Comparison of ENCODE assay signal across 18 cellular contexts in the genomic region with DNA sequence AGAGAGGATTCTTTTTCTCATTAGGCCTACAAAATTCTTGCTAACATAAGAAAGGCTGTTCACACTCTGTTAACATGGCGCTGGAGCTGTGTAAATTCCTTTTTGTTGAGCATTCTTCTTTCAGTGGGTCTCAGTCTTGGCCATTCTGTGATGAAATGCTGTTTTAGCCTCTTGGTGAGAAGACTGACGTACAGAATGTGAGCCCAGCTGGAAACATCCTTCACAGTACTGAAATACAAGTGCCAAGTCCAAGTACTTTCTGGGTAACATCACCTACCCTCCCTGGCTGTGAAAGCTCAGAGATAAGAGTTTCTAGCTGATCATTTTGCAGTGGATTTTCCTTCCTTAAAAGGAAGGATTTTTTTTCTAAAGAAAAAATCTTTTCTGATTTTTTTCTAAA.
A peak's percentile ranks its signal among the peaks of the same experiment; 100 is the strongest.
DNase-seq lines count a peak whose midpoint lies in the region; ATAC-seq and TF ChIP-seq lines count a peak whose summit lies in the region.
"Had no signal": no experiment of that assay in that cellular context is flagged by ENCODE, and none has a peak within 500 bp of the region (broad histone marks: within the 10 kb centered on the region; RNA-seq: fewer than 3 reads in every experiment).

No MANE protein-coding gene starts in this region.

- H3K27ac ChIP-seq in heart left ventricle = peak overlapping the region in 3 of 12 donors; percentile 6 to 27 (median 7)
- H3K27ac ChIP-seq: BLaER1 treated with 17β-estradiol and CSF1 and Interleukin-3, amounts not matched to agents 10 nM and 100 nM; breast epithelium had no signal

- no peaks in the 10 kb centered on the region for H3K36me3 Mint-ChIP-seq in endothelial cell (ENCODE audit: low read depth, unreplicated experiment)
- H3K36me3 Mint-ChIP-seq: stimulated activated naive B cell treated with anti-CD40 and anti-IgM and Interleukin-4, amounts not matched to agents 10 μg/mL and 1 μg/mL and 100 μg/mL, for 72 hours had no signal

- no peaks in the 10 kb centered on the region for H3K36me3 ChIP-seq in heart left ventricle
- H3K36me3 ChIP-seq: BLaER1 treated with 17β-estradiol and CSF1 and Interleukin-3, amounts not matched to agents 10 nM and 100 nM; breast epithelium had no signal

- H3K4me3 ChIP-seq in heart left ventricle = no peak overlapping the region
- H3K4me3 ChIP-seq: BLaER1 treated with 17β-estradiol and CSF1 and Interleukin-3, amounts not matched to agents 10 nM and 100 nM; breast epithelium; K562 had no signal

- no peak overlapping the region for H3K27ac Mint-ChIP-seq in endothelial cell (ENCODE audit: unreplicated experiment)
- H3K27ac Mint-ChIP-seq: activated CD4-positive, alpha-beta memory T cell treated with anti-CD3 and anti-CD28 coated beads, Interleukin-2, amount 10 ng/mL, durations not matched to agents 7 days and 5 days; stimulated activated naive B cell treated with anti-CD40 and anti-IgM and Interleukin-4, amounts not matched to agents 10 μg/mL and 1 μg/mL and 100 μg/mL, for 72 hours had no signal

- no peaks in the 10 kb centered on the region for H3K9me3 ChIP-seq in heart left ventricle
- H3K9me3 ChIP-seq: BLaER1 treated with 17β-estradiol and CSF1 and Interleukin-3, amounts not matched to agents 10 nM and 100 nM; breast epithelium had no signal

- H3K27me3 Mint-ChIP-seq in endothelial cell (ENCODE audit: unreplicated experiment) = peaks cover 1% of the 10 kb centered on the region
- H3K27me3 Mint-ChIP-seq: stimulated activated naive B cell treated with anti-CD40 and anti-IgM and Interleukin-4, amounts not matched to agents 10 μg/mL and 1 μg/mL and 100 μg/mL, for 72 hours had no signal

- H3K4me1 Mint-ChIP-seq in endothelial cell (ENCODE audit: unreplicated experiment) = peaks cover 5% of the 10 kb centered on the region

- TF ChIP-seq CTCF in heart left ventricle (IDR thresholded peaks at IDR 0.05) (no peak), omental fat pad (IDR thresholded peaks at IDR 0.05) (no peak), endothelial cell (IDR thresholded peaks at IDR 0.05; ENCODE audit: unreplicated experiment) (no peak)

- DNase-seq in EH (ENCODE audit: low read depth) (peak; percentile 73), amniotic epithelial cell (ENCODE audit: low read depth) (peak; percentile 99), heart left ventricle (no peak), omental fat pad (ENCODE audit: low spot score) (no peak), cerebellar cortex (ENCODE audit: low spot score) (no peak), endothelial cell (ENCODE audit: low spot score) (no peak), GDM1 (lab: John Stamatoyannopoulos, UW) (no peak), NCI-H526 treated with DMSO at 0.1 percent for 48 hours (lab: John Stamatoyannopoulos, UW) (no peak)
- DNase-seq: activated CD4-positive, alpha-beta memory T cell treated with anti-CD3 and anti-CD28 coated beads, Interleukin-2, amount 10 ng/mL, durations not matched to agents 7 days and 5 days; activated effector memory CD4-positive, alpha-beta T cell treated with Interleukin-2 at 50 U/mL for 16 hours; DMS79; NCI-H1694; NCI-H774; stimulated activated CD4-positive, alpha-beta T cell treated with anti-CD3 and anti-CD28 coated beads, Interleukin-4, amount 100 ng/mL, for 4 hours; stimulated activated naive B cell treated with anti-CD40 and anti-IgM and Interleukin-4, amounts not matched to agents 10 μg/mL and 1 μg/mL and 100 μg/mL, for 72 hours had no signal

- no peak for TF ChIP-seq POLR2A in heart left ventricle (IDR thresholded peaks at IDR 0.05)

- WGBS in heart left ventricle, 4 donors = 53 to 60% (median 59%) methylated on average over 2 of the region's 2 CpGs

- H3K27me3 ChIP-seq in heart left ventricle = no peaks in the 10 kb centered on the region
- H3K27me3 ChIP-seq: BLaER1 treated with 17β-estradiol and CSF1 and Interleukin-3, amounts not matched to agents 10 nM and 100 nM; breast epithelium had no signal

- H3K4me3 Mint-ChIP-seq in endothelial cell (ENCODE audit: unreplicated experiment) = no peak overlapping the region
- H3K4me3 Mint-ChIP-seq: activated CD4-positive, alpha-beta memory T cell treated with anti-CD3 and anti-CD28 coated beads, Interleukin-2, amount 10 ng/mL, durations not matched to agents 7 days and 5 days; stimulated activated naive B cell treated with anti-CD40 and anti-IgM and Interleukin-4, amounts not matched to agents 10 μg/mL and 1 μg/mL and 100 μg/mL, for 72 hours had no signal

- peak in 3 of 4 donors; percentile 32 to 81 (median 75) for ATAC-seq in heart left ventricle
- ATAC-seq in omental fat pad (ENCODE audit: low FRiP score) = peak; percentile 75
- ATAC-seq: K562 had no signal

- H3K4me1 ChIP-seq in heart left ventricle = peaks cover 0 to 21% (median 0%) of the 10 kb centered on the region in 12 donors
- H3K4me1 ChIP-seq: breast epithelium had no signal

- no peaks in the 10 kb centered on the region for H3K9me3 Mint-ChIP-seq in endothelial cell (ENCODE audit: unreplicated experiment)
- H3K9me3 Mint-ChIP-seq: activated CD4-positive, alpha-beta memory T cell treated with anti-CD3 and anti-CD28 coated beads, Interleukin-2, amount 10 ng/mL, durations not matched to agents 7 days and 5 days; stimulated activated naive B cell treated with anti-CD40 and anti-IgM and Interleukin-4, amounts not matched to agents 10 μg/mL and 1 μg/mL and 100 μg/mL, for 72 hours had no signal

- intact Hi-C loops in heart left ventricle (cut with DNase I) = loop anchor here in 8 of 10 donors (2.0 to 10.0 kb wide), 6 partner anchors 17 to 548 kb away; no protein-coding TSS in a partner anchor

Comparison
In these comparisons a context has a peak if more than half of its experiments do, and no peak if none do; other contexts are left out.
1. DNase-seq: peak in EH (single experiment) and amniotic epithelial cell (single experiment); none in heart left ventricle (0 of 5), omental fat pad (single experiment), cerebellar cortex (single experiment), endothelial cell (single experiment), GDM1 (single experiment) and NCI-H526 treated with DMSO at 0.1 percent for 48 hours (single experiment).